Comparison of ENCODE assay signal across 8 cellular contexts in the genomic region with DNA sequence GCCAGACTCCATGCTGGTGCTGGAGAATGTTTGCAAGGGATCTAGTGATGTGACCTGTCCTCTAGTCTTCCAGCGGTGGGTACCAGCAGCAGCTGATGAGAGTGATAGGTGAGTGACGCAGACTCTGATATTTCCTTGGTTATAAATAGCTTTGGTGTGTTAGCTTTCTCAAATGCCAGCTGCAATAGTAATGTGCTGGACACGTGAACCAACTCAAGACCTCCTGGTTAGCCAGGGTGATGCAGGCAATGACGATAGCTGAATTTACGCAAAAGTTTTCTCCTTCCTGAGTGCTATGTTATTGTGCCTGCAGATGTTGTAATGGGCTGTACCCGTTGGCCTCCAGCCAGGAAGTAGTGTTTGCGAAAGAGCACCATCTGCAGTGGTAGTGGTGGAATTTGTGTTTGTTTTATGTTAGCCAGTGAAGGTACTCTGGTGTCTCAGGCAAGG.
A peak's percentile ranks its signal among the peaks of the same experiment; 100 is the strongest.
DNase-seq lines count a peak whose midpoint lies in the region; ATAC-seq and TF ChIP-seq lines count a peak whose summit lies in the region.

No MANE protein-coding gene starts in this region.

- BruUV-seq in PC-3 (replicated peaks; lab: Mats Ljungman, UMichigan): no TSS peak

- POLR2A ChIA-PET in PC-3 (lab: Charles Lee; ENCODE audit: unreplicated experiment): no interaction called here

- no peaks in the 10 kb centered on the region for H3K36me3 ChIP-seq in PC-3 (ENCODE audit: low read depth, low read length)

- peaks cover 16% of the 10 kb centered on the region; the same call in 1 of the 2 replicates for H3K4me1 ChIP-seq in PC-3 (ENCODE audit: insufficient read depth, low read length)

- peak; percentile 15; the same call in 1 of the 2 replicates for ATAC-seq in PC-3

- no peak overlapping the region for H2AFZ ChIP-seq in PC-3 (ENCODE audit: low read length)

- H3K9me3 ChIP-seq in PC-3 (ENCODE audit: low read length): no peaks in the 10 kb centered on the region

- CTCF ChIA-PET in PC-3 (lab: Charles Lee): no interaction called here

- H3K9ac ChIP-seq in PC-3 (ENCODE audit: low read length): peak overlapping the region; percentile 68

- H3K9me2 ChIP-seq in PC-3 (replicated peaks; ENCODE audit: low read length): no peaks in the 10 kb centered on the region

- TF ChIP-seq CTCF in PC-3 (conservative IDR thresholded peaks at IDR 0.05; ENCODE audit: low read depth, low read length) (no peak), fibroblast of mammary gland (conservative IDR thresholded peaks at IDR 0.05; ENCODE audit: control insufficient read depth, insufficient read depth, low read depth, low read length) (peak; percentile 19)

- no peaks in the 10 kb centered on the region for H3K27me3 ChIP-seq in PC-3 (ENCODE audit: low read length)

- no peaks in the 10 kb centered on the region for H3K79me2 ChIP-seq in PC-3 (ENCODE audit: low read length)

- H3F3A ChIP-seq in PC-3 (ENCODE audit: low read length, unreplicated experiment): no peaks in the 10 kb centered on the region

- H4K20me1 ChIP-seq in PC-3 (ENCODE audit: low read length): no peaks in the 10 kb centered on the region

- DNase-seq in GM04504 (ENCODE audit: low read depth): peak; percentile 87
- DNase-seq in PC-3: peak; percentile 60
- DNase-seq in fibroblast of mammary gland (ENCODE audit: low read depth): peak; percentile 100
- peak; percentile 96 for DNase-seq in renal cortical epithelial cell (ENCODE audit: low read depth)
- no peak for DNase-seq in ecto neural progenitor cell (ENCODE audit: low spot score)
- no peak for DNase-seq in NCI-H1105 treated with DMSO at 0.1 percent for 48 hours (lab: John Stamatoyannopoulos, UW)
- DNase-seq in activated naive CD4-positive, alpha-beta T cell treated with anti-CD3 and anti-CD28 coated beads, Interleukin-2, amount 50 U/mL, for 16 hours: no peak
- no peak for DNase-seq in activated CD4-positive, alpha-beta T cell treated with anti-CD3 and anti-CD28 coated beads, Interleukin-2, amount 50 U/mL, for 4 hours

- no peak overlapping the region for H3K4me2 ChIP-seq in PC-3 (ENCODE audit: low read length)

- peak overlapping the region; percentile 85 for H3K27ac ChIP-seq in PC-3 (ENCODE audit: low read length)

- no peak overlapping the region for H3K4me3 ChIP-seq in PC-3 (ENCODE audit: low read length)
- H3K4me3 ChIP-seq in fibroblast of mammary gland (ENCODE audit: control insufficient read depth, low read depth, low read length): no peak overlapping the region

- intact Hi-C loops in PC-3 (cut with micrococcal nuclease): no loop called here

Comparison
In these comparisons a context has a peak if more than half of its experiments do, and no peak if none do; other contexts are left out.
1. DNase-seq: peak in GM04504 (single experiment), PC-3 (single experiment), fibroblast of mammary gland (single experiment) and renal cortical epithelial cell (single experiment); none in ecto neural progenitor cell (single experiment), NCI-H1105 treated with DMSO at 0.1 percent for 48 hours (single experiment), activated naive CD4-positive, alpha-beta T cell treated with anti-CD3 and anti-CD28 coated beads, Interleukin-2, amount 50 U/mL, for 16 hours (single experiment) and activated CD4-positive, alpha-beta T cell treated with anti-CD3 and anti-CD28 coated beads, Interleukin-2, amount 50 U/mL, for 4 hours (0 of 2).